Comparison of ENCODE assay signal across 8 cellular contexts in the genomic region with DNA sequence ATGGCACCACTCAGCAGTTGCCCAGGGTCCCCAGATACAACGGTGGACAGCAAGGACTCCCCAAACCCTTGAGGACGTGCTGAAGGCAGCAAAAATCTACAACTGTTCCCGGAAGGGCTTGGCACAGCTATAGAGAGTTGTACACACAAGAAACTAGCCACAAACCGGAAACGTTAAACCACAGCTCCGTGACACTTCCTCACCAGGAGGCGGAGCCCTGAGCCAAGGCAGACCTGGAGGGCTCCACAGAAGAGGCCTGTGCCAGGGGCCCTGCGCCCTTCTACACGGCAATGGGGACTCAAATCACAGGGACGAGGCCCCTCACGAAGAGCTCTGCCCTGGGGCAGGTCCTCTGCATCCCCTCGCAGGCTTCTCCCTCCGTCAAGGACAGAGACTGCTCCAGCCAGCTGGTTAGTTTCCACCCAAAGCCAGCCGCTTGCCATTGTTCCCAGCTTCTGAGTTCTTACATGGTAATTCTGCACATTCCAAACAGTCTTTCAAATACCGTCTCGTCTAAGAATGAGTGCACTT.
A peak's percentile ranks its signal among the peaks of the same experiment; 100 is the strongest.
DNase-seq lines count a peak whose midpoint lies in the region; ATAC-seq and TF ChIP-seq lines count a peak whose summit lies in the region.

No MANE protein-coding gene starts in this region.

- H3K36me3 ChIP-seq in GM23338 (ENCODE audit: insufficient read depth), result no peaks in the 10 kb centered on the region
- no peaks in the 10 kb centered on the region; the same call in 1 of the 2 replicates for H3K36me3 ChIP-seq in MG63

- H3K36me3 Mint-ChIP-seq in GM23338 (ENCODE audit: low read depth), result 0 out of 3 replicates have a peak, but pooled peaks cover 1% of the 10 kb centered on the region
- no peaks in the 10 kb centered on the region for H3K36me3 Mint-ChIP-seq in naive B cell
- H3K36me3 Mint-ChIP-seq in stimulated activated naive CD8-positive, alpha-beta T cell treated with anti-CD3 and anti-CD28 coated beads, Interleukin-15, Interleukin-2, amounts not matched to agents 100 ng/mL and 50 ng/mL, for 24 hours (ENCODE audit: low read depth), result peaks cover 3% of the 10 kb centered on the region

- DNase-seq in EL (peak; percentile 73), GM23338 (ENCODE audit: low spot score) (peak; percentile 33), MG63 (peak; percentile 86), ecto neural progenitor cell (ENCODE audit: low spot score) (peak; percentile 49), naive B cell (peak; percentile 88), NCI-H2081 (lab: John Stamatoyannopoulos, UW) (no peak)
- peak; percentile 66 to 89 for DNase-seq in activated CD4-positive, alpha-beta T cell treated with anti-CD3 and anti-CD28 coated beads, Interleukin-2, amount 50 U/mL, for 24 hours (ENCODE audit: low read depth in 1 of 2, low spot score in 1 of 2)

- H3K27ac ChIP-seq in GM23338 (ENCODE audit: low read depth), result peak overlapping the region; percentile 66; the same call in 1 of the 2 replicates

- H3K9me3 ChIP-seq in MG63, result no peaks in the 10 kb centered on the region

- TF ChIP-seq CTCF in GM23338 (conservative IDR thresholded peaks at IDR 0.05; ENCODE audit: low read depth in 2 of 2), result peak in 1 of 2 experiments; percentile 36; a peak in 2 of 4 replicates

- H3K79me2 ChIP-seq in GM23338 (replicated peaks; ENCODE audit: insufficient read depth), result peaks cover 94% of the 10 kb centered on the region

- H3K9me3 Mint-ChIP-seq in GM23338, result no peaks in the 10 kb centered on the region
- H3K9me3 Mint-ChIP-seq in naive B cell, result peaks cover 0 to 2% (median 0%) of the 10 kb centered on the region in 7 donors
- no peaks in the 10 kb centered on the region for H3K9me3 Mint-ChIP-seq in stimulated activated naive CD8-positive, alpha-beta T cell treated with anti-CD3 and anti-CD28 coated beads, Interleukin-15, Interleukin-2, amounts not matched to agents 100 ng/mL and 50 ng/mL, for 24 hours

- H3K4me3 Mint-ChIP-seq in GM23338, result 0 out of 3 replicates have a peak overlapping the region, but pooled peaks have one; percentile 29
- peak overlapping the region in 7 of 8 donors; percentile 73 to 92 (median 78) for H3K4me3 Mint-ChIP-seq in naive B cell
- H3K4me3 Mint-ChIP-seq in stimulated activated naive CD8-positive, alpha-beta T cell treated with anti-CD3 and anti-CD28 coated beads, Interleukin-15, Interleukin-2, amounts not matched to agents 100 ng/mL and 50 ng/mL, for 24 hours, result peak overlapping the region; percentile 78

- peaks cover 40% of the 10 kb centered on the region for H3K4me1 ChIP-seq in GM23338 (ENCODE audit: insufficient read depth)

- H3K4me1 Mint-ChIP-seq in GM23338 (peaks cover 74% of the 10 kb centered on the region), naive B cell (peaks cover 47 to 70% (median 57%) of the 10 kb centered on the region in 3 donors)
- H3K4me1 Mint-ChIP-seq in stimulated activated naive CD8-positive, alpha-beta T cell treated with anti-CD3 and anti-CD28 coated beads, Interleukin-15, Interleukin-2, amounts not matched to agents 100 ng/mL and 50 ng/mL, for 24 hours (ENCODE audit: low read depth), result peaks cover 87% of the 10 kb centered on the region

- H2AFZ ChIP-seq in GM23338, result no peak overlapping the region

- H3K9me2 ChIP-seq in GM23338 (ENCODE audit: insufficient read depth), result no peaks in the 10 kb centered on the region

- peak overlapping the region; percentile 77 for H3K27ac Mint-ChIP-seq in GM23338
- peak overlapping the region; percentile 59 to 93 (median 72) for H3K27ac Mint-ChIP-seq in naive B cell
- H3K27ac Mint-ChIP-seq in stimulated activated naive CD8-positive, alpha-beta T cell treated with anti-CD3 and anti-CD28 coated beads, Interleukin-15, Interleukin-2, amounts not matched to agents 100 ng/mL and 50 ng/mL, for 24 hours, result peak overlapping the region; percentile 87

- H4K20me1 ChIP-seq in GM23338 (replicated peaks; ENCODE audit: insufficient read depth), result peaks cover 5% of the 10 kb centered on the region

- no peaks in the 10 kb centered on the region for H3K27me3 ChIP-seq in GM23338 (ENCODE audit: insufficient read depth)
- no peaks in the 10 kb centered on the region for H3K27me3 ChIP-seq in MG63

- no peak overlapping the region for H3K4me2 ChIP-seq in GM23338

- ATAC-seq in GM23338, result peak; percentile 18
- ATAC-seq in naive B cell (ENCODE audit: low read depth in 2 of 2), result peak; percentile 97

- H3F3A ChIP-seq in GM23338 (replicated peaks; ENCODE audit: low read depth), result no peaks in the 10 kb centered on the region

- H3K4me3 ChIP-seq in GM23338 (no peak overlapping the region), MG63 (no peak overlapping the region)

- H3K27me3 Mint-ChIP-seq in GM23338 (ENCODE audit: insufficient read depth, low read depth, poor library complexity), result peaks cover 11% of the 10 kb centered on the region
- peaks cover 72 to 93% (median 76%) of the 10 kb centered on the region in 3 donors for H3K27me3 Mint-ChIP-seq in naive B cell
- peaks cover 16% of the 10 kb centered on the region for H3K27me3 Mint-ChIP-seq in stimulated activated naive CD8-positive, alpha-beta T cell treated with anti-CD3 and anti-CD28 coated beads, Interleukin-15, Interleukin-2, amounts not matched to agents 100 ng/mL and 50 ng/mL, for 24 hours

TF ChIP-seq in GM23338, 12 proteins besides CTCF, POLR2A, EP300 and RAD21 (continues in another document):
- TF ChIP-seq, protein P1, sequence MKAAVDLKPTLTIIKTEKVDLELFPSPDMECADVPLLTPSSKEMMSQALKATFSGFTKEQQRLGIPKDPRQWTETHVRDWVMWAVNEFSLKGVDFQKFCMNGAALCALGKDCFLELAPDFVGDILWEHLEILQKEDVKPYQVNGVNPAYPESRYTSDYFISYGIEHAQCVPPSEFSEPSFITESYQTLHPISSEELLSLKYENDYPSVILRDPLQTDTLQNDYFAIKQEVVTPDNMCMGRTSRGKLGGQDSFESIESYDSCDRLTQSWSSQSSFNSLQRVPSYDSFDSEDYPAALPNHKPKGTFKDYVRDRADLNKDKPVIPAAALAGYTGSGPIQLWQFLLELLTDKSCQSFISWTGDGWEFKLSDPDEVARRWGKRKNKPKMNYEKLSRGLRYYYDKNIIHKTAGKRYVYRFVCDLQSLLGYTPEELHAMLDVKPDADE (IDR thresholded peaks at IDR 0.05), result no peak
- no peak for TF ChIP-seq STAT1 (IDR thresholded peaks at IDR 0.05; ENCODE audit: unreplicated experiment)
- TF ChIP-seq EZH2 (IDR thresholded peaks at IDR 0.05; ENCODE audit: low read depth, unreplicated experiment), result no peak
- no peak for TF ChIP-seq EZH2phosphoT487 (IDR thresholded peaks at IDR 0.05; ENCODE audit: unreplicated experiment)
- no peak for TF ChIP-seq CREB1 (CRISPR knock-in tag; IDR thresholded peaks at IDR 0.05; ENCODE audit: low read depth)
- TF ChIP-seq NANOG (IDR thresholded peaks at IDR 0.05; ENCODE audit: borderline replicate concordance), result no peak
- TF ChIP-seq ZNF331 (CRISPR knock-in tag; IDR thresholded peaks at IDR 0.05; ENCODE audit: low read depth), result no peak

Comparison
In these comparisons a context has a peak if more than half of its experiments do, and no peak if none do; other contexts are left out.
1. DNase-seq: peak in EL (single experiment), GM23338 (single experiment), MG63 (single experiment), activated CD4-positive, alpha-beta T cell treated with anti-CD3 and anti-CD28 coated beads, Interleukin-2, amount 50 U/mL, for 24 hours (2 of 2), ecto neural progenitor cell (single experiment) and naive B cell (single experiment); none in NCI-H2081 (0 of 2).
2. Peak in every context shown above with its lines, with median percentiles within 50 percentile points of each other: H3K27ac Mint-ChIP-seq and H3K4me3 Mint-ChIP-seq.